10 cellular contexts compared by ENCODE assay signal in genomic region chr3:18098960-18099587, GRCh38.
DNase-seq lines count a peak whose midpoint lies in the region; ATAC-seq and TF ChIP-seq lines count a peak whose summit lies in the region.
"Had no signal": no experiment of that assay in that cellular context is flagged by ENCODE, and none has a peak within 500 bp of the region (broad histone marks: within the 10 kb centered on the region; RNA-seq: fewer than 3 reads in every experiment).

No MANE protein-coding gene starts in this region.

- H3K9me3 ChIP-seq in WERI-Rb-1 (ENCODE audit: severe bottlenecking): peaks cover 2% of the 10 kb centered on the region

- in situ Hi-C loops in SK-MEL-5 (cut with HindIII; ENCODE audit: low pct_unique_long_range_greater_than_20kb, low sequenced_read_pairs): no loop called here

- no peaks in the 10 kb centered on the region for H3K27me3 ChIP-seq in WERI-Rb-1 (ENCODE audit: insufficient read depth, low read depth, severe bottlenecking)

- H3K4me3 ChIP-seq in fibroblast of the aortic adventitia (ENCODE audit: low read depth, low read length) (no peak overlapping the region), WERI-Rb-1 (ENCODE audit: low read depth, low read length) (no peak overlapping the region)

- TF ChIP-seq CTCF in fibroblast of the aortic adventitia (IDR thresholded peaks at IDR 0.05; ENCODE audit: insufficient read depth, low read length) (no peak), WERI-Rb-1 (IDR thresholded peaks at IDR 0.05; ENCODE audit: low read depth, low read length) (no peak)

- H3K36me3 ChIP-seq in WERI-Rb-1: no peaks in the 10 kb centered on the region

- no peak overlapping the region for H3K27ac ChIP-seq in WERI-Rb-1

- ATAC-seq in stimulated activated naive CD8-positive, alpha-beta T cell treated with anti-CD3 and anti-CD28 coated beads, Interleukin-15, Interleukin-2, amounts not matched to agents 100 U/mL and 50 U/mL, for 24 hours: peak; percentile 98
- ATAC-seq in GM18505 (IDR thresholded peaks at IDR 0.05; ENCODE audit: unreplicated experiment): no peak
- ATAC-seq: left lobe of liver had no signal

- TF ChIP-seq POLR2A in GM18505 (IDR thresholded peaks at IDR 0.05; ENCODE audit: borderline replicate concordance, extremely low read depth, insufficient read depth, insufficient read length): no peak

- DNase-seq in activated T-cell treated with anti-CD3 and anti-CD28 coated beads for 48 hours (ENCODE audit: low read depth) (peak; percentile 55), activated T-cell treated with anti-CD3 and anti-CD28 coated beads for 4 hours (no peak), SK-MEL-5 (ENCODE audit: low read depth, low spot score) (peak; percentile 74), fibroblast of the aortic adventitia (ENCODE audit: low read depth) (peak; percentile 81), WERI-Rb-1 (no peak), HuH-7.5 (ENCODE audit: low spot score) (no peak)
- DNase-seq in stimulated activated naive CD8-positive, alpha-beta T cell treated with anti-CD3 and anti-CD28 coated beads, Interleukin-15, Interleukin-2, amounts not matched to agents 100 U/mL and 50 U/mL, for 24 hours: peak; percentile 69
- DNase-seq: GDM1 had no signal

Comparison
In these comparisons a context has a peak if more than half of its experiments do, and no peak if none do; other contexts are left out.
1. DNase-seq: peak in activated T-cell treated with anti-CD3 and anti-CD28 coated beads for 48 hours (single experiment), SK-MEL-5 (single experiment), fibroblast of the aortic adventitia (single experiment) and stimulated activated naive CD8-positive, alpha-beta T cell treated with anti-CD3 and anti-CD28 coated beads, Interleukin-15, Interleukin-2, amounts not matched to agents 100 U/mL and 50 U/mL, for 24 hours (single experiment); none in activated T-cell treated with anti-CD3 and anti-CD28 coated beads for 4 hours (single experiment), WERI-Rb-1 (single experiment) and HuH-7.5 (single experiment).